40 cellular contexts compared by ENCODE assay signal in the genomic region with DNA sequence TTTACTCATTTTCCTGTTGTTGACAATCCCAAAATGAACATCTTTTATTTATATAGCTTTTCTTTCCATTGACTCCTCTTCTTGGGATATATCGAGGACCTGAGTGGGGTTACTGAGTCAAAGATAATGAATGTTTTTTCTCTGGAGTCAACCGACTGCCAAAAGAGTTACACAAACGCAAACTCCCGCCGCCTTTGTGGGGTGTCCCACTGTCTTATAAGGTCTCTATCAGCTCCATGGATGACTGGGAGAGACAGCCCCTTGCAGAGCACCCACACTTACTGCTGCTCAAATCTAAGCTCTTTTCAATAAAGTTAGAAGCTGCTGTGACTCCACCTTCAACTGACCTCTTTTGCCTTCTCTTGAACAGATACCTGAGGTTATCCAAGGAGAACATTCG. TPM values are rescaled to one million over a fixed set of nuclear protein-coding genes. Genes with fewer than 3 reads are reported as not detected.
"Had no signal": no experiment of that assay in that cellular context is flagged by ENCODE, and none has a peak within 500 bp of the region (broad histone marks: within the 10 kb centered on the region; RNA-seq: fewer than 3 reads in every experiment).

No MANE protein-coding gene starts in this region.

- H3K9me3 ChIP-seq: adrenal gland, body of pancreas had no signal

- H3K4me3 ChIP-seq: adrenal gland, body of pancreas, breast epithelium had no signal

- H3K27ac ChIP-seq: adrenal gland, body of pancreas, brain microvascular endothelial cell, breast epithelium, VCaP had no signal

- H3K36me3 ChIP-seq: adrenal gland, brain microvascular endothelial cell, breast epithelium had no signal

- H3K27me3 ChIP-seq: adrenal gland, body of pancreas, brain microvascular endothelial cell, breast epithelium had no signal

- H3K27me3 Mint-ChIP-seq: activated CD4-positive, alpha-beta T cell treated with anti-CD3 and anti-CD28 coated beads, Interleukin-2, amount 10 ng/mL, durations not matched to agents 24 days and 14 days had no signal

- H3K4me3 Mint-ChIP-seq: activated B cell treated with CpG ODN at 0.5 μM for 24 hours; activated CD4-positive, alpha-beta memory T cell treated with anti-CD3 and anti-CD28 coated beads for 36 hours; activated CD4-positive, alpha-beta T cell treated with anti-CD3 and anti-CD28 coated beads, Interleukin-2, amount 10 ng/mL, durations not matched to agents 24 days and 14 days; activated CD8-positive, alpha-beta T cell treated with anti-CD3 and anti-CD28 coated beads for 36 hours; activated naive CD4-positive, alpha-beta T cell treated with anti-CD3 and anti-CD28 coated beads for 36 hours; activated naive CD8-positive, alpha-beta T cell treated with anti-CD3 and anti-CD28 coated beads for 36 hours; activated T-cell treated with anti-CD3 and anti-CD28 coated beads, Interleukin-2, amount 50 U/mL, for 4 hours; activated T-cell treated with anti-CD3 and anti-CD28 coated beads, Interleukin-2, amount 50 U/mL, for 72 hours; activated T-helper 1 cell treated with anti-CD3 and anti-CD28 coated beads, Interleukin-12 subunit alpha, Interleukin-12 subunit beta, Interleukin-2, Interleukin-4 antibody, amounts not matched to agents 30 ng/mL and 10 ng/mL and 1 ng/mL, durations not matched to agents 14 hours and 24 hours and 36 hours; activated T-helper 17 cell treated with anti-CD3 and anti-CD28 coated beads, Interleukin-2, amount 50 U/mL, for 72 hours; T-cell; T-helper 2 cell treated with Interferon-gamma antibody and Interleukin-4, amounts not matched to agents 5 μg/mL and 100 μg/mL, for 36 hours had no signal

- H3K4me1 Mint-ChIP-seq: activated CD4-positive, alpha-beta T cell treated with anti-CD3 and anti-CD28 coated beads, Interleukin-2, amount 10 ng/mL, durations not matched to agents 24 days and 14 days; activated naive CD8-positive, alpha-beta T cell treated with anti-CD3 and anti-CD28 coated beads for 36 hours; activated T-helper 17 cell treated with anti-CD3 and anti-CD28 coated beads, Interleukin-2, amount 50 U/mL, for 72 hours; T-cell had no signal

- H3K4me1 ChIP-seq: adrenal gland, body of pancreas, breast epithelium had no signal

- H3K36me3 Mint-ChIP-seq: activated CD4-positive, alpha-beta memory T cell treated with anti-CD3 and anti-CD28 coated beads for 36 hours; activated naive CD8-positive, alpha-beta T cell treated with anti-CD3 and anti-CD28 coated beads for 36 hours; T-cell had no signal

- DNase-seq: activated B cell treated with CpG ODN at 0.5 μM for 24 hours; activated CD4-positive, alpha-beta memory T cell treated with anti-CD3 and anti-CD28 coated beads for 36 hours; activated CD4-positive, alpha-beta T cell treated with anti-CD3 and anti-CD28 coated beads for 4 hours; activated CD4-positive, alpha-beta T cell treated with anti-CD3 and anti-CD28 coated beads, Interleukin-2, amount 10 ng/mL, durations not matched to agents 24 days and 14 days; activated CD4-positive, alpha-beta T cell treated with anti-CD3 and anti-CD28 coated beads, Interleukin-2, amount 50 U/mL, for 1 hour; activated CD4-positive, alpha-beta T cell treated with anti-CD3 and anti-CD28 coated beads, Interleukin-2, amount 50 U/mL, for 4 hours; activated CD4-positive, CD25-positive, alpha-beta regulatory T cell treated with anti-CD3 and anti-CD28 coated beads, Interleukin-2, amount 50 U/mL, for 72 hours; activated CD8-positive, alpha-beta memory T cell treated with anti-CD3 and anti-CD28 coated beads, Interleukin-2, amount 50 U/mL, for 4 hours; activated CD8-positive, alpha-beta T cell treated with anti-CD3 and anti-CD28 coated beads for 36 hours; activated effector memory CD4-positive, alpha-beta T cell treated with anti-CD3 and anti-CD28 coated beads, Interleukin-2, amount 50 U/mL, for 16 hours; activated gamma-delta T cell treated with Interleukin-2 at 50 U/mL for 16 hours; activated naive CD4-positive, alpha-beta T cell; activated naive CD4-positive, alpha-beta T cell treated with anti-CD3 and anti-CD28 coated beads for 36 hours; activated naive CD4-positive, alpha-beta T cell treated with anti-CD3 and anti-CD28 coated beads, Interleukin-2, amount 50 U/mL, for 16 hours; activated naive CD8-positive, alpha-beta T cell treated with anti-CD3 and anti-CD28 coated beads for 36 hours; activated T-cell treated with anti-CD3 and anti-CD28 coated beads for 4 hours; activated T-cell treated with anti-CD3 and anti-CD28 coated beads, Interleukin-2, amount 50 U/mL, for 1 hour; activated T-cell treated with anti-CD3 and anti-CD28 coated beads, Interleukin-2, amount 50 U/mL, for 4 hours; activated T-cell treated with anti-CD3 and anti-CD28 coated beads, Interleukin-2, amount 50 U/mL, for 72 hours; amniotic stem cell; aorta; body of pancreas; brain microvascular endothelial cell; central memory CD4-positive, alpha-beta T cell; T-cell; T-helper 2 cell; T-helper 9 cell had no signal

- ATAC-seq: activated CD8-positive, alpha-beta T cell treated with anti-CD3 and anti-CD28 coated beads for 36 hours; activated naive CD4-positive, alpha-beta T cell treated with anti-CD3 and anti-CD28 coated beads, Interleukin-2, amount 50 U/mL, for 72 hours; activated T-cell treated with anti-CD3 and anti-CD28 coated beads, Interleukin-2, amount 50 U/mL, for 4 hours; activated T-cell treated with anti-CD3 and anti-CD28 coated beads, Interleukin-2, amount 50 U/mL, for 72 hours; activated T-helper 17 cell treated with anti-CD3 and anti-CD28 coated beads, Interleukin-2, amount 50 U/mL, for 72 hours; body of pancreas; T-cell had no signal

- H3K27ac Mint-ChIP-seq: activated B cell treated with CpG ODN at 0.5 μM for 24 hours; activated CD4-positive, alpha-beta memory T cell treated with anti-CD3 and anti-CD28 coated beads for 36 hours; activated CD4-positive, alpha-beta T cell treated with anti-CD3 and anti-CD28 coated beads, Interleukin-2, amount 10 ng/mL, durations not matched to agents 24 days and 14 days; activated CD8-positive, alpha-beta T cell treated with anti-CD3 and anti-CD28 coated beads for 36 hours; activated naive CD4-positive, alpha-beta T cell treated with anti-CD3 and anti-CD28 coated beads for 36 hours; activated naive CD4-positive, alpha-beta T cell treated with anti-CD3 and anti-CD28 coated beads, Interleukin-2, amount 50 U/mL, for 72 hours; activated naive CD8-positive, alpha-beta T cell treated with anti-CD3 and anti-CD28 coated beads for 36 hours; activated T-cell treated with anti-CD3 and anti-CD28 coated beads, Interleukin-2, amount 50 U/mL, for 72 hours; activated T-helper 1 cell treated with anti-CD3 and anti-CD28 coated beads, Interleukin-12 subunit alpha, Interleukin-12 subunit beta, Interleukin-2, Interleukin-4 antibody, amounts not matched to agents 30 ng/mL and 10 ng/mL and 1 ng/mL, durations not matched to agents 14 hours and 24 hours and 36 hours; activated T-helper 17 cell treated with anti-CD3 and anti-CD28 coated beads, Interleukin-2, amount 50 U/mL, for 72 hours; T-cell; T-helper 2 cell treated with Interferon-gamma antibody and Interleukin-4, amounts not matched to agents 5 μg/mL and 100 μg/mL, for 36 hours had no signal

- FAIRE-seq: astrocyte, TTC549 had no signal

- H3K9me3 Mint-ChIP-seq: activated naive CD8-positive, alpha-beta T cell treated with anti-CD3 and anti-CD28 coated beads for 36 hours; T-helper 2 cell treated with Interferon-gamma antibody and Interleukin-4, amounts not matched to agents 5 μg/mL and 100 μg/mL, for 36 hours had no signal

RNA-seq across cellular contexts. Expression of gene C16orf78, which starts 25.2 kb away (rescaled TPM):
- total RNA-seq: activated B cell treated with CpG ODN at 0.5 μM for 24 hours; activated CD4-positive, alpha-beta memory T cell treated with anti-CD3 and anti-CD28 coated beads for 36 hours; activated CD4-positive, alpha-beta T cell treated with anti-CD3 and anti-CD28 coated beads, Interleukin-2, amount 10 ng/mL, durations not matched to agents 24 days and 14 days; activated CD8-positive, alpha-beta memory T cell treated with anti-CD3 and anti-CD28 coated beads for 36 hours; activated CD8-positive, alpha-beta T cell treated with anti-CD3 and anti-CD28 coated beads for 36 hours; activated naive CD4-positive, alpha-beta T cell treated with anti-CD3 and anti-CD28 coated beads for 36 hours; activated naive CD4-positive, alpha-beta T cell treated with anti-CD3 and anti-CD28 coated beads, Interleukin-2, amount 50 U/mL, for 72 hours; activated naive CD8-positive, alpha-beta T cell treated with anti-CD3 and anti-CD28 coated beads for 36 hours; activated T-cell treated with anti-CD3 and anti-CD28 coated beads, Interleukin-2, amount 50 U/mL, for 4 hours; activated T-cell treated with anti-CD3 and anti-CD28 coated beads, Interleukin-2, amount 50 U/mL, for 72 hours; activated T-helper 1 cell treated with anti-CD3 and anti-CD28 coated beads, Interleukin-12 subunit alpha, Interleukin-12 subunit beta, Interleukin-2, Interleukin-4 antibody, amounts not matched to agents 30 ng/mL and 10 ng/mL and 1 ng/mL, durations not matched to agents 14 hours and 24 hours and 36 hours; activated T-helper 17 cell treated with anti-CD3 and anti-CD28 coated beads, Interleukin-2, amount 50 U/mL, for 72 hours; adrenal gland; aorta; astrocyte; body of pancreas; breast epithelium; cardiac septum; chondrocyte; T-cell; T-helper 1 cell treated with Interleukin-12 subunit alpha and Interleukin-12 subunit beta and Interleukin-4 antibody, amounts not matched to agents 30 ng/mL and 1 ng/mL, for 36 hours had no signal
- polyA plus RNA-seq: adrenal gland, aorta had no signal
